ENCODE assay signal across 2 cellular contexts in genomic region chr2:205716126-205716525, GRCh38.
A peak's percentile ranks its signal among the peaks of the same experiment; 100 is the strongest.
TF ChIP-seq lines count a peak whose summit lies in the region.

No MANE protein-coding gene starts in this region.

TF ChIP-seq in K562, 482 proteins besides CTCF, POLR2A, EP300 and RAD21 (continues in another document):
- TF ChIP-seq ZBTB26 (CRISPR knock-in tag; IDR thresholded peaks at IDR 0.05) (no peak), CTCFL (IDR thresholded peaks at IDR 0.05; ENCODE audit: borderline replicate concordance, insufficient read depth, low read depth, low read length, poor library complexity, severe bottlenecking) (peak; percentile 65), ZNF175 (CRISPR knock-in tag; IDR thresholded peaks at IDR 0.05; ENCODE audit: low read depth) (no peak), ASH1L (IDR thresholded peaks at IDR 0.05; ENCODE audit: borderline replicate concordance, low read depth, partially characterized antibody) (no peak), EP400 (IDR thresholded peaks at IDR 0.05) (no peak), SMC3 (conservative IDR thresholded peaks at IDR 0.05; ENCODE audit: insufficient read depth, low read depth, low read length) (peak; percentile 43; the same call in 1 of the 2 replicates), ADNP (tag; IDR thresholded peaks at IDR 0.05) (no peak), TCF3 (CRISPR knock-in tag; IDR thresholded peaks at IDR 0.05) (no peak), ZNF197 (CRISPR knock-in tag; IDR thresholded peaks at IDR 0.05; ENCODE audit: low read depth) (no peak), ESRRB (CRISPR knock-in tag; IDR thresholded peaks at IDR 0.05; ENCODE audit: borderline replicate concordance) (no peak), CBFA2T2 (conservative IDR thresholded peaks at IDR 0.05) (no peak), ZMIZ1 (IDR thresholded peaks at IDR 0.05; ENCODE audit: low read depth in 2 of 2, low read length in 2 of 2) (no peak), ARID3B (CRISPR knock-in tag; IDR thresholded peaks at IDR 0.05; ENCODE audit: borderline replicate concordance) (no peak), MCM2 (IDR thresholded peaks at IDR 0.05; ENCODE audit: low read depth) (no peak), VEZF1 (CRISPR knock-in tag; IDR thresholded peaks at IDR 0.05) (peak; percentile 28; the same call in 1 of the 2 replicates)

TF ChIP-seq in HepG2, 621 proteins besides CTCF, POLR2A, EP300 and RAD21:
- TF ChIP-seq STAG1 (CRISPR knock-in tag; IDR thresholded peaks at IDR 0.05) = 0 out of 2 replicates have a peak, but pooled peaks have one; percentile 18
- TF ChIP-seq HNRNPLL (IDR thresholded peaks at IDR 0.05; ENCODE audit: low read depth, low read length, poor library complexity, severe bottlenecking) = no peak
